In genomic region chr7:101608772-101609713, GRCh38 we compare ENCODE assay signal across 18 cellular contexts. TPM values are rescaled to one million over a fixed set of nuclear protein-coding genes. Genes with fewer than 3 reads are reported as not detected.
DNase-seq lines count a peak whose midpoint lies in the region; ATAC-seq and TF ChIP-seq lines count a peak whose summit lies in the region.
"Had no signal": no experiment of that assay in that cellular context is flagged by ENCODE, and none has a peak within 500 bp of the region (broad histone marks: within the 10 kb centered on the region; RNA-seq: fewer than 3 reads in every experiment).

No MANE protein-coding gene starts in this region.

- no peaks in the 10 kb centered on the region for H3K36me3 ChIP-seq in Panc1 (ENCODE audit: control insufficient read depth, insufficient read depth, low read length)
- H3K36me3 ChIP-seq in OCI-LY7 (ENCODE audit: insufficient read depth, low read length), result no peaks in the 10 kb centered on the region
- H3K36me3 ChIP-seq: gastrocnemius medialis, tibial nerve had no signal

- H3K9me3 Mint-ChIP-seq in stimulated activated memory B cell treated with anti-CD40 and anti-IgM and Interleukin-4, amounts not matched to agents 10 μg/mL and 1 μg/mL and 100 μg/mL, for 72 hours, result no peaks in the 10 kb centered on the region
- H3K9me3 Mint-ChIP-seq: IgD-negative memory B cell had no signal

- intact Hi-C loops in Panc1 (cut with micrococcal nuclease; ENCODE audit: unreplicated experiment), result loop anchor here (10.0 kb wide), 1 partner anchor 76 kb away; no protein-coding TSS in a partner anchor
- intact Hi-C loops in OCI-LY7 (cut with micrococcal nuclease; ENCODE audit: unreplicated experiment), result no loop called here
- intact Hi-C loops in Right ventricle myocardium superior (cut with DNase I), result loop anchor here (10.0 kb wide), 1 partner anchor 666 kb away; no protein-coding TSS in a partner anchor

- H3K27me3 ChIP-seq in Panc1 (ENCODE audit: control insufficient read depth, insufficient read depth, low read length), result no peaks in the 10 kb centered on the region
- H3K27me3 ChIP-seq: gastrocnemius medialis, tibial nerve had no signal

- no peaks in the 10 kb centered on the region for H3K4me1 Mint-ChIP-seq in stimulated activated memory B cell treated with anti-CD40 and anti-IgM and Interleukin-4, amounts not matched to agents 10 μg/mL and 1 μg/mL and 100 μg/mL, for 72 hours

- no peak overlapping the region for H3K4me3 Mint-ChIP-seq in stimulated activated memory B cell treated with anti-CD40 and anti-IgM and Interleukin-4, amounts not matched to agents 10 μg/mL and 1 μg/mL and 100 μg/mL, for 72 hours
- H3K4me3 Mint-ChIP-seq: brain, IgD-negative memory B cell had no signal

- DNase-seq in NCI-H748 (lab: John Stamatoyannopoulos, UW; ENCODE audit: unreplicated experiment) (peak; percentile 34), NCI-H748 treated with DMSO at 0.1 percent for 48 hours (lab: John Stamatoyannopoulos, UW) (no peak), Panc1 (ENCODE audit: low read depth, low spot score) (no peak), kidney tubule cell (ENCODE audit: low spot score) (peak; percentile 39), OCI-LY7 (ENCODE audit: low spot score) (no peak), Right ventricle myocardium superior (no peak)
- DNase-seq: activated CD4-positive, alpha-beta T cell treated with anti-CD3 and anti-CD28 coated beads, Interleukin-2, amount 50 U/mL, for 1 hour; effector CD4-positive, alpha-beta T cell; gastrocnemius medialis; NCI-H2107; stimulated activated CD4-positive, alpha-beta T cell treated with anti-CD3 and anti-CD28 coated beads, Interleukin-12 subunit alpha, Interleukin-12 subunit beta, amount 100 ng/mL, for 4 hours had no signal

- no peak overlapping the region for H3K27ac ChIP-seq in Panc1 (ENCODE audit: low read length)
- no peak overlapping the region for H3K27ac ChIP-seq in OCI-LY7 (ENCODE audit: low read depth, low read length, poor library complexity, severe bottlenecking)
- H3K27ac ChIP-seq: gastrocnemius medialis, tibial nerve had no signal

- no peak overlapping the region for H3K27ac Mint-ChIP-seq in stimulated activated memory B cell treated with anti-CD40 and anti-IgM and Interleukin-4, amounts not matched to agents 10 μg/mL and 1 μg/mL and 100 μg/mL, for 72 hours
- H3K27ac Mint-ChIP-seq: brain, IgD-negative memory B cell had no signal

- H3K27me3 Mint-ChIP-seq in stimulated activated memory B cell treated with anti-CD40 and anti-IgM and Interleukin-4, amounts not matched to agents 10 μg/mL and 1 μg/mL and 100 μg/mL, for 72 hours, result peaks cover 25% of the 10 kb centered on the region

- POLR2A ChIA-PET in Panc1 (lab: Charles Lee), result no interaction called here
- POLR2A ChIA-PET in OCI-LY7 (lab: Charles Lee), result interaction anchor here (1.0 kb wide), 1 partner anchor 32 kb away, joined by 3 read pairs; no protein-coding TSS in a partner anchor

- H3K9me2 ChIP-seq in OCI-LY7 (ENCODE audit: insufficient read depth, low read length), result no peaks in the 10 kb centered on the region

- H3K4me1 ChIP-seq in Panc1 (ENCODE audit: control insufficient read depth, insufficient read depth, low read length), result no peaks in the 10 kb centered on the region
- H3K4me1 ChIP-seq in OCI-LY7 (ENCODE audit: insufficient read depth, low read length, poor library complexity, severe bottlenecking), result no peaks in the 10 kb centered on the region
- H3K4me1 ChIP-seq: gastrocnemius medialis, tibial nerve had no signal

- in situ Hi-C loops in Panc1 (cut with HindIII; ENCODE audit: low pct_unique_long_range_greater_than_20kb, low sequenced_read_pairs), result no loop called here

- no peaks in the 10 kb centered on the region for H3K36me3 Mint-ChIP-seq in stimulated activated memory B cell treated with anti-CD40 and anti-IgM and Interleukin-4, amounts not matched to agents 10 μg/mL and 1 μg/mL and 100 μg/mL, for 72 hours
- H3K36me3 Mint-ChIP-seq: brain, IgD-negative memory B cell had no signal

- no peaks in the 10 kb centered on the region for H3K79me2 ChIP-seq in OCI-LY7 (ENCODE audit: insufficient read depth, low read depth, low read length)

- no peak overlapping the region for H3K4me2 ChIP-seq in OCI-LY7 (ENCODE audit: low read length)

- BruUV-seq in Panc1 (replicated peaks; lab: Mats Ljungman, UMichigan), result no TSS peak
- BruUV-seq in OCI-LY7 (replicated peaks; lab: Mats Ljungman, UMichigan), result no TSS peak

- no peaks in the 10 kb centered on the region for H4K20me1 ChIP-seq in OCI-LY7 (ENCODE audit: insufficient read depth, low read length)

- CTCF ChIA-PET in Panc1 (lab: Charles Lee), result no interaction called here
- CTCF ChIA-PET in OCI-LY7 (lab: Charles Lee; ENCODE audit: unreplicated experiment), result no interaction called here

- ATAC-seq in Panc1, result peak; percentile 48
- peak; percentile 37 for ATAC-seq in stimulated activated memory B cell treated with anti-CD40 and anti-IgM and Interleukin-4, amounts not matched to agents 10 μg/mL and 1 μg/mL and 100 μg/mL, for 72 hours
- no peak for ATAC-seq in Right ventricle myocardium superior (ENCODE audit: poor library complexity)
- ATAC-seq in GM18870 (IDR thresholded peaks at IDR 0.05; ENCODE audit: unreplicated experiment), result no peak
- ATAC-seq: gastrocnemius medialis had no signal

- TF ChIP-seq CTCF in Panc1 (IDR thresholded peaks at IDR 0.05), result no peak
- TF ChIP-seq CTCF in OCI-LY7 (conservative IDR thresholded peaks at IDR 0.05; ENCODE audit: low read length), result no peak

- no peak overlapping the region for H3K4me3 ChIP-seq in Panc1 (ENCODE audit: low read depth in 2 of 2, low read length in 2 of 2)
- no peak overlapping the region for H3K4me3 ChIP-seq in OCI-LY7 (ENCODE audit: low read depth, low read length, poor library complexity, severe bottlenecking)
- H3K4me3 ChIP-seq: gastrocnemius medialis, tibial nerve had no signal

- no peak overlapping the region for H2AFZ ChIP-seq in OCI-LY7 (ENCODE audit: low read length)

- H3K9me3 ChIP-seq in Panc1 (ENCODE audit: control insufficient read depth, insufficient read depth, low read depth, low read length) (no peaks in the 10 kb centered on the region), OCI-LY7 (ENCODE audit: low read length) (no peaks in the 10 kb centered on the region)
- H3K9me3 ChIP-seq: gastrocnemius medialis, tibial nerve had no signal

RNA-seq across cellular contexts. Expression of gene MYL10, which starts 20.1 kb away (rescaled TPM):
- total RNA-seq in Panc1 (2021; ENCODE audit: unreplicated experiment), result not detected
- not detected for polyA plus RNA-seq in Panc1 (2012; ENCODE audit: insufficient read length)
- not detected in 2 replicates for total RNA-seq in OCI-LY7 (2014; rRNA removed; shearing (Covaris generic))
- not detected in 2 replicates for total RNA-seq in OCI-LY7 (2022)
- total RNA-seq in Right ventricle myocardium superior, result not detected
- total RNA-seq: kidney; T-helper 2 cell treated with Interferon-gamma antibody and Interleukin-4, amounts not matched to agents 100 ng/mL and 5 ng/mL, for 36 hours; tibial nerve had no signal
- polyA plus RNA-seq: IgD-negative memory B cell had no signal

Comparison
In these comparisons a context has a peak if more than half of its experiments do, and no peak if none do; other contexts are left out.
1. DNase-seq: peak in NCI-H748 (single experiment) and kidney tubule cell (single experiment); none in NCI-H748 treated with DMSO at 0.1 percent for 48 hours (single experiment), Panc1 (single experiment), OCI-LY7 (single experiment) and Right ventricle myocardium superior (single experiment).
2. ATAC-seq: peak in Panc1 (single experiment) and stimulated activated memory B cell treated with anti-CD40 and anti-IgM and Interleukin-4, amounts not matched to agents 10 μg/mL and 1 μg/mL and 100 μg/mL, for 72 hours (single experiment); none in Right ventricle myocardium superior (single experiment) and GM18870 (single experiment).